In the genomic region with DNA sequence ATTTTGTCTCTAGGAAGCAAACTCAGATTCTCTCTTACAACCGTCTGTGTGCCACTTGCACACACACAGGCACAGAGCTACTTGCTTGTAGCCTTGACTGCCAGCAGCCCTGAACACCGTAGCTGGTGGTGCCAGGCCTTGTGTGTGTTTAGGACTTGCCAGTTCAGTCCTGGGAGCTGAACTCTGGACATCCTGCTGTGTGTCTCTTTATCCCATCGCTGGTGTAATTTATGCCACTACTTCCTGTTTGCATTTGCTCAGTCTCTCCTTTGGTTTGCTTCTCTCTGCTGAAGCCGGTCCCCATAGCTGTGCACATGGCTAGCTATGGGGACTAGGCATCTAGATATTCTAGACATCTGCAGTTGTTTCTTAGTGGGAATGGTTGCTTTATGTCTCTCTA, we compare ENCODE assay signal across 1 cellular context.
TF ChIP-seq lines count a peak whose summit lies in the region.

No MANE protein-coding gene starts in this region.

TF ChIP-seq in HepG2, 621 proteins besides CTCF, POLR2A, EP300 and RAD21 (continued from another document and continues in another):
- TF ChIP-seq, protein P1, sequence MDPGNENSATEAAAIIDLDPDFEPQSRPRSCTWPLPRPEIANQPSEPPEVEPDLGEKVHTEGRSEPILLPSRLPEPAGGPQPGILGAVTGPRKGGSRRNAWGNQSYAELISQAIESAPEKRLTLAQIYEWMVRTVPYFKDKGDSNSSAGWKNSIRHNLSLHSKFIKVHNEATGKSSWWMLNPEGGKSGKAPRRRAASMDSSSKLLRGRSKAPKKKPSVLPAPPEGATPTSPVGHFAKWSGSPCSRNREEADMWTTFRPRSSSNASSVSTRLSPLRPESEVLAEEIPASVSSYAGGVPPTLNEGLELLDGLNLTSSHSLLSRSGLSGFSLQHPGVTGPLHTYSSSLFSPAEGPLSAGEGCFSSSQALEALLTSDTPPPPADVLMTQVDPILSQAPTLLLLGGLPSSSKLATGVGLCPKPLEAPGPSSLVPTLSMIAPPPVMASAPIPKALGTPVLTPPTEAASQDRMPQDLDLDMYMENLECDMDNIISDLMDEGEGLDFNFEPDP (CRISPR knock-in tag; conservative IDR thresholded peaks at IDR 0.05), result no peak
- TF ChIP-seq ZNF703 (CRISPR knock-in tag; IDR thresholded peaks at IDR 0.05; ENCODE audit: borderline replicate concordance) (no peak), KLF15 (CRISPR knock-in tag; IDR thresholded peaks at IDR 0.05; ENCODE audit: borderline replicate concordance) (no peak), AKAP8 (CRISPR knock-in tag; IDR thresholded peaks at IDR 0.05) (no peak), ESRRA (CRISPR knock-in tag; IDR thresholded peaks at IDR 0.05; ENCODE audit: low read depth) (no peak), ZNF567 (CRISPR knock-in tag; IDR thresholded peaks at IDR 0.05; ENCODE audit: borderline replicate concordance) (no peak), NFE2L1 (CRISPR knock-in tag; IDR thresholded peaks at IDR 0.05; ENCODE audit: borderline replicate concordance) (no peak), HNRNPUL1 (IDR thresholded peaks at IDR 0.05; ENCODE audit: low read depth, low read length) (no peak), FOSL1 (CRISPR knock-in tag; IDR thresholded peaks at IDR 0.05; ENCODE audit: borderline replicate concordance) (no peak), ZNF432 (CRISPR knock-in tag; IDR thresholded peaks at IDR 0.05; ENCODE audit: borderline replicate concordance) (no peak), ZNF124 (CRISPR knock-in tag; IDR thresholded peaks at IDR 0.05) (0 out of 2 replicates have a peak, but pooled peaks have one; percentile 43), ZNF841 (CRISPR knock-in tag; IDR thresholded peaks at IDR 0.05; ENCODE audit: borderline replicate concordance) (no peak), ZZZ3 (CRISPR knock-in tag; IDR thresholded peaks at IDR 0.05; ENCODE audit: borderline replicate concordance) (no peak), NR2F2 (IDR thresholded peaks at IDR 0.05; ENCODE audit: borderline replicate concordance, low read depth) (no peak), ZNF468 (CRISPR knock-in tag; IDR thresholded peaks at IDR 0.05) (no peak), GATA4 (IDR thresholded peaks at IDR 0.05; ENCODE audit: borderline replicate concordance, low read depth) (no peak), TBX3 (IDR thresholded peaks at IDR 0.05; ENCODE audit: borderline replicate concordance) (no peak), DMAP1 (CRISPR knock-in tag; IDR thresholded peaks at IDR 0.05) (no peak), ZNF138 (CRISPR knock-in tag; IDR thresholded peaks at IDR 0.05; ENCODE audit: low read depth) (no peak), KDM6A (CRISPR knock-in tag; IDR thresholded peaks at IDR 0.05; ENCODE audit: low read depth) (no peak), ZNF331 (CRISPR knock-in tag; IDR thresholded peaks at IDR 0.05) (peak; percentile 42; the same call in 1 of the 2 replicates), ZNF772 (CRISPR knock-in tag; IDR thresholded peaks at IDR 0.05) (no peak), ZNF660 (CRISPR knock-in tag; IDR thresholded peaks at IDR 0.05; ENCODE audit: borderline replicate concordance, low read depth) (no peak), EZH2 (conservative IDR thresholded peaks at IDR 0.05; ENCODE audit: low read depth, low read length) (no peak), ZBTB3 (CRISPR knock-in tag; IDR thresholded peaks at IDR 0.05; ENCODE audit: borderline replicate concordance, low read depth) (no peak), TCF12 (IDR thresholded peaks at IDR 0.05) (no peak), TCF12 (CRISPR knock-in tag; IDR thresholded peaks at IDR 0.05) (no peak), FOXJ3 (CRISPR knock-in tag; IDR thresholded peaks at IDR 0.05; ENCODE audit: borderline replicate concordance) (no peak), NR3C1 (CRISPR knock-in tag; IDR thresholded peaks at IDR 0.05) (no peak), ZNF354B (CRISPR knock-in tag; IDR thresholded peaks at IDR 0.05) (no peak), TARDBP (CRISPR knock-in tag; IDR thresholded peaks at IDR 0.05) (no peak), GATAD1 (CRISPR knock-in tag; IDR thresholded peaks at IDR 0.05) (no peak; the same call in 1 of the 2 replicates), HDAC2 (CRISPR knock-in tag; IDR thresholded peaks at IDR 0.05) (peak; percentile 75; the same call in 1 of the 2 replicates), GZF1 (CRISPR knock-in tag; IDR thresholded peaks at IDR 0.05) (no peak), RFXAP (CRISPR knock-in tag; IDR thresholded peaks at IDR 0.05; ENCODE audit: borderline replicate concordance) (no peak), NFE2L2 (IDR thresholded peaks at IDR 0.05; ENCODE audit: low read length) (no peak), KLF12 (CRISPR knock-in tag; IDR thresholded peaks at IDR 0.05; ENCODE audit: borderline replicate concordance) (no peak), ZNF530 (CRISPR knock-in tag; IDR thresholded peaks at IDR 0.05; ENCODE audit: low read depth) (no peak), KLF6 (CRISPR knock-in tag; IDR thresholded peaks at IDR 0.05) (no peak), TCF7L2 (IDR thresholded peaks at IDR 0.05; ENCODE audit: low read depth, low read length) (no peak), ZNF12 (CRISPR knock-in tag; IDR thresholded peaks at IDR 0.05) (no peak)
- TF ChIP-seq, protein P2, sequence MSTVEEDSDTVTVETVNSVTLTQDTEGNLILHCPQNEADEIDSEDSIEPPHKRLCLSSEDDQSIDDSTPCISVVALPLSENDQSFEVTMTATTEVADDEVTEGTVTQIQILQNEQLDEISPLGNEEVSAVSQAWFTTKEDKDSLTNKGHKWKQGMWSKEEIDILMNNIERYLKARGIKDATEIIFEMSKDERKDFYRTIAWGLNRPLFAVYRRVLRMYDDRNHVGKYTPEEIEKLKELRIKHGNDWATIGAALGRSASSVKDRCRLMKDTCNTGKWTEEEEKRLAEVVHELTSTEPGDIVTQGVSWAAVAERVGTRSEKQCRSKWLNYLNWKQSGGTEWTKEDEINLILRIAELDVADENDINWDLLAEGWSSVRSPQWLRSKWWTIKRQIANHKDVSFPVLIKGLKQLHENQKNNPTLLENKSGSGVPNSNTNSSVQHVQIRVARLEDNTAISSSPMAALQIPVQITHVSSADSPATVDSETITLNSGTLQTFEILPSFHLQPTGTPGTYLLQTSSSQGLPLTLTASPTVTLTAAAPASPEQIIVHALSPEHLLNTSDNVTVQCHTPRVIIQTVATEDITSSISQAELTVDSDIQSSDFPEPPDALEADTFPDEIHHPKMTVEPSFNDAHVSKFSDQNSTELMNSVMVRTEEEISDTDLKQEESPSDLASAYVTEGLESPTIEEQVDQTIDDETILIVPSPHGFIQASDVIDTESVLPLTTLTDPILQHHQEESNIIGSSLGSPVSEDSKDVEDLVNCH (CRISPR knock-in tag; IDR thresholded peaks at IDR 0.05), result no peak
- TF ChIP-seq, protein P3, sequence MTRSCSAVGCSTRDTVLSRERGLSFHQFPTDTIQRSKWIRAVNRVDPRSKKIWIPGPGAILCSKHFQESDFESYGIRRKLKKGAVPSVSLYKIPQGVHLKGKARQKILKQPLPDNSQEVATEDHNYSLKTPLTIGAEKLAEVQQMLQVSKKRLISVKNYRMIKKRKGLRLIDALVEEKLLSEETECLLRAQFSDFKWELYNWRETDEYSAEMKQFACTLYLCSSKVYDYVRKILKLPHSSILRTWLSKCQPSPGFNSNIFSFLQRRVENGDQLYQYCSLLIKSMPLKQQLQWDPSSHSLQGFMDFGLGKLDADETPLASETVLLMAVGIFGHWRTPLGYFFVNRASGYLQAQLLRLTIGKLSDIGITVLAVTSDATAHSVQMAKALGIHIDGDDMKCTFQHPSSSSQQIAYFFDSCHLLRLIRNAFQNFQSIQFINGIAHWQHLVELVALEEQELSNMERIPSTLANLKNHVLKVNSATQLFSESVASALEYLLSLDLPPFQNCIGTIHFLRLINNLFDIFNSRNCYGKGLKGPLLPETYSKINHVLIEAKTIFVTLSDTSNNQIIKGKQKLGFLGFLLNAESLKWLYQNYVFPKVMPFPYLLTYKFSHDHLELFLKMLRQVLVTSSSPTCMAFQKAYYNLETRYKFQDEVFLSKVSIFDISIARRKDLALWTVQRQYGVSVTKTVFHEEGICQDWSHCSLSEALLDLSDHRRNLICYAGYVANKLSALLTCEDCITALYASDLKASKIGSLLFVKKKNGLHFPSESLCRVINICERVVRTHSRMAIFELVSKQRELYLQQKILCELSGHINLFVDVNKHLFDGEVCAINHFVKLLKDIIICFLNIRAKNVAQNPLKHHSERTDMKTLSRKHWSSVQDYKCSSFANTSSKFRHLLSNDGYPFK (CRISPR knock-in tag; IDR thresholded peaks at IDR 0.05; ENCODE audit: borderline replicate concordance), result no peak
- TF ChIP-seq, protein P4, sequence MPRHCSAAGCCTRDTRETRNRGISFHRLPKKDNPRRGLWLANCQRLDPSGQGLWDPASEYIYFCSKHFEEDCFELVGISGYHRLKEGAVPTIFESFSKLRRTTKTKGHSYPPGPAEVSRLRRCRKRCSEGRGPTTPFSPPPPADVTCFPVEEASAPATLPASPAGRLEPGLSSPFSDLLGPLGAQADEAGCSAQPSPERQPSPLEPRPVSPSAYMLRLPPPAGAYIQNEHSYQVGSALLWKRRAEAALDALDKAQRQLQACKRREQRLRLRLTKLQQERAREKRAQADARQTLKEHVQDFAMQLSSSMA (CRISPR knock-in tag; IDR thresholded peaks at IDR 0.05), result no peak
- TF ChIP-seq, protein P5, sequence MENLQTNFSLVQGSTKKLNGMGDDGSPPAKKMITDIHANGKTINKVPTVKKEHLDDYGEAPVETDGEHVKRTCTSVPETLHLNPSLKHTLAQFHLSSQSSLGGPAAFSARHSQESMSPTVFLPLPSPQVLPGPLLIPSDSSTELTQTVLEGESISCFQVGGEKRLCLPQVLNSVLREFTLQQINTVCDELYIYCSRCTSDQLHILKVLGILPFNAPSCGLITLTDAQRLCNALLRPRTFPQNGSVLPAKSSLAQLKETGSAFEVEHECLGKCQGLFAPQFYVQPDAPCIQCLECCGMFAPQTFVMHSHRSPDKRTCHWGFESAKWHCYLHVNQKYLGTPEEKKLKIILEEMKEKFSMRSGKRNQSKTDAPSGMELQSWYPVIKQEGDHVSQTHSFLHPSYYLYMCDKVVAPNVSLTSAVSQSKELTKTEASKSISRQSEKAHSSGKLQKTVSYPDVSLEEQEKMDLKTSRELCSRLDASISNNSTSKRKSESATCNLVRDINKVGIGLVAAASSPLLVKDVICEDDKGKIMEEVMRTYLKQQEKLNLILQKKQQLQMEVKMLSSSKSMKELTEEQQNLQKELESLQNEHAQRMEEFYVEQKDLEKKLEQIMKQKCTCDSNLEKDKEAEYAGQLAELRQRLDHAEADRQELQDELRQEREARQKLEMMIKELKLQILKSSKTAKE (CRISPR knock-in tag; IDR thresholded peaks at IDR 0.05; ENCODE audit: borderline replicate concordance), result no peak
- TF ChIP-seq, protein P6, sequence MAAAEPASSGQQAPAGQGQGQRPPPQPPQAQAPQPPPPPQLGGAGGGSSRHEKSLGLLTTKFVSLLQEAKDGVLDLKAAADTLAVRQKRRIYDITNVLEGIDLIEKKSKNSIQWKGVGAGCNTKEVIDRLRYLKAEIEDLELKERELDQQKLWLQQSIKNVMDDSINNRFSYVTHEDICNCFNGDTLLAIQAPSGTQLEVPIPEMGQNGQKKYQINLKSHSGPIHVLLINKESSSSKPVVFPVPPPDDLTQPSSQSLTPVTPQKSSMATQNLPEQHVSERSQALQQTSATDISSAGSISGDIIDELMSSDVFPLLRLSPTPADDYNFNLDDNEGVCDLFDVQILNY (CRISPR knock-in tag; conservative IDR thresholded peaks at IDR 0.05), result no peak
- TF ChIP-seq, protein P7, sequence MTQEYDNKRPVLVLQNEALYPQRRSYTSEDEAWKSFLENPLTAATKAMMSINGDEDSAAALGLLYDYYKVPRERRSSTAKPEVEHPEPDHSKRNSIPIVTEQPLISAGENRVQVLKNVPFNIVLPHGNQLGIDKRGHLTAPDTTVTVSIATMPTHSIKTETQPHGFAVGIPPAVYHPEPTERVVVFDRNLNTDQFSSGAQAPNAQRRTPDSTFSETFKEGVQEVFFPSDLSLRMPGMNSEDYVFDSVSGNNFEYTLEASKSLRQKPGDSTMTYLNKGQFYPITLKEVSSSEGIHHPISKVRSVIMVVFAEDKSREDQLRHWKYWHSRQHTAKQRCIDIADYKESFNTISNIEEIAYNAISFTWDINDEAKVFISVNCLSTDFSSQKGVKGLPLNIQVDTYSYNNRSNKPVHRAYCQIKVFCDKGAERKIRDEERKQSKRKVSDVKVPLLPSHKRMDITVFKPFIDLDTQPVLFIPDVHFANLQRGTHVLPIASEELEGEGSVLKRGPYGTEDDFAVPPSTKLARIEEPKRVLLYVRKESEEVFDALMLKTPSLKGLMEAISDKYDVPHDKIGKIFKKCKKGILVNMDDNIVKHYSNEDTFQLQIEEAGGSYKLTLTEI (CRISPR knock-in tag; conservative IDR thresholded peaks at IDR 0.05), result no peak
- TF ChIP-seq, protein P8, sequence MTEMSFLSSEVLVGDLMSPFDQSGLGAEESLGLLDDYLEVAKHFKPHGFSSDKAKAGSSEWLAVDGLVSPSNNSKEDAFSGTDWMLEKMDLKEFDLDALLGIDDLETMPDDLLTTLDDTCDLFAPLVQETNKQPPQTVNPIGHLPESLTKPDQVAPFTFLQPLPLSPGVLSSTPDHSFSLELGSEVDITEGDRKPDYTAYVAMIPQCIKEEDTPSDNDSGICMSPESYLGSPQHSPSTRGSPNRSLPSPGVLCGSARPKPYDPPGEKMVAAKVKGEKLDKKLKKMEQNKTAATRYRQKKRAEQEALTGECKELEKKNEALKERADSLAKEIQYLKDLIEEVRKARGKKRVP (CRISPR knock-in tag; IDR thresholded peaks at IDR 0.05), result no peak
- TF ChIP-seq, protein P9, sequence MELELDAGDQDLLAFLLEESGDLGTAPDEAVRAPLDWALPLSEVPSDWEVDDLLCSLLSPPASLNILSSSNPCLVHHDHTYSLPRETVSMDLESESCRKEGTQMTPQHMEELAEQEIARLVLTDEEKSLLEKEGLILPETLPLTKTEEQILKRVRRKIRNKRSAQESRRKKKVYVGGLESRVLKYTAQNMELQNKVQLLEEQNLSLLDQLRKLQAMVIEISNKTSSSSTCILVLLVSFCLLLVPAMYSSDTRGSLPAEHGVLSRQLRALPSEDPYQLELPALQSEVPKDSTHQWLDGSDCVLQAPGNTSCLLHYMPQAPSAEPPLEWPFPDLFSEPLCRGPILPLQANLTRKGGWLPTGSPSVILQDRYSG (CRISPR knock-in tag; IDR thresholded peaks at IDR 0.05), result no peak
